In the genomic region with DNA sequence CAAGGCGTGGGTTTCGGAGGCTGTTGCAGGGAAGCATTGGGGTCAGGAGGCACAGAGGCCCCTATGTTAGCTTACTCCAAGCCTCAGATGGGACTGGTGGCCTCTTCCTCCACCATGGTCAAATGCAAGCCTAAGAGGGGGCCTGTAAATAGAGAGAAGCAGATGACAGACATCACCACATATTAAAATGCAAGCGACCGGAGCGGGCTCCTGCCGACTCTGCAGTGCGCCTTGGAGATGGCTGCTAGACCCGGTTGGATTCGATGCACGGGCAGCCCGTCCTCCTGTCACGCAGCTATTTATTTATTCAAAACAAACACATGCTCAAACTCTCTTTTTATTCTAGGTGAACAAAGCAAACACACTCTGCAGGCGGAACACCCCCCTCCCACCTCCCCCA, we compare ENCODE assay signal across 14 cellular contexts.
"Had no signal": no experiment of that assay in that cellular context is flagged by ENCODE, and none has a peak within 500 bp of the region (broad histone marks: within the 10 kb centered on the region; RNA-seq: fewer than 3 reads in every experiment).

No MANE protein-coding gene starts in this region.

- DNase-seq: activated CD4-positive, alpha-beta T cell treated with anti-CD3 and anti-CD28 coated beads, Interleukin-2, amount 10 ng/mL, durations not matched to agents 7 days and 5 days; activated naive CD4-positive, alpha-beta T cell treated with Interleukin-2 at 50 U/mL for 16 hours; activated naive CD8-positive, alpha-beta T cell treated with anti-CD3 and anti-CD28 coated beads, Interleukin-2, amount 50 U/mL, for 24 hours; aorta; endodermal cell; immature natural killer cell; mesendoderm; nucleus accumbens; small intestine; stimulated activated CD4-positive, alpha-beta T cell treated with anti-CD3 and anti-CD28 coated beads, Interleukin-4, amount 100 ng/mL, for 4 hours; stimulated activated CD8-positive, alpha-beta memory T cell treated with anti-CD3 and anti-CD28 coated beads, Interleukin-4, amount 100 ng/mL, for 48 hours; stimulated activated naive CD8-positive, alpha-beta T cell treated with anti-CD3 and anti-CD28 coated beads, Interleukin-15, Interleukin-2, amounts not matched to agents 100 U/mL and 50 U/mL, for 24 hours; T-helper 9 cell had no signal

- ATAC-seq: activated naive CD8-positive, alpha-beta T cell treated with anti-CD3 and anti-CD28 coated beads, Interleukin-2, amount 50 U/mL, for 24 hours; natural killer cell treated with Interleukin-12 subunit alpha and Interleukin-12 subunit beta and Interleukin-15 and Interleukin-18, amount 100 ng/mL, for 72 hours; stimulated activated naive CD8-positive, alpha-beta T cell treated with anti-CD3 and anti-CD28 coated beads, Interleukin-15, Interleukin-2, amounts not matched to agents 100 U/mL and 50 U/mL, for 24 hours had no signal
